Comparison of ENCODE assay signal across 17 cellular contexts in genomic region chr6:90496617-90497016, GRCh38.
"Had no signal": no experiment of that assay in that cellular context is flagged by ENCODE, and none has a peak within 500 bp of the region (broad histone marks: within the 10 kb centered on the region; RNA-seq: fewer than 3 reads in every experiment).

No MANE protein-coding gene starts in this region.

- H3K27me3 ChIP-seq: cardiac muscle cell, hepatocyte, left lung, spleen, transverse colon had no signal

- H3K4me3 Mint-ChIP-seq: activated CD8-positive, alpha-beta T cell treated with anti-CD3 and anti-CD28 coated beads, Interleukin-2, amount 10 ng/mL, durations not matched to agents 7 days and 5 days; activated naive CD4-positive, alpha-beta T cell treated with anti-CD3 and anti-CD28 coated beads, Interleukin-2, amount 10 ng/mL, durations not matched to agents 7 days and 5 days; memory B cell; stimulated activated naive B cell treated with anti-CD40 and anti-IgM and Interleukin-4, amounts not matched to agents 10 μg/mL and 1 μg/mL and 100 μg/mL, for 72 hours had no signal

- H3K36me3 ChIP-seq: cardiac muscle cell, left lung, prostate gland, spleen, transverse colon had no signal

- H3K27ac Mint-ChIP-seq: activated CD8-positive, alpha-beta T cell treated with anti-CD3 and anti-CD28 coated beads, Interleukin-2, amount 10 ng/mL, durations not matched to agents 7 days and 5 days; activated naive CD4-positive, alpha-beta T cell treated with anti-CD3 and anti-CD28 coated beads, Interleukin-2, amount 10 ng/mL, durations not matched to agents 7 days and 5 days; activated T-helper 2 cell treated with anti-CD3 and anti-CD28 coated beads, Interferon-gamma antibody, Interleukin-2, Interleukin-4, amounts not matched to agents 10 μg/mL and 5 μg/mL and 100 μg/mL, durations not matched to agents 14 hours and 24 hours and 36 hours; memory B cell; stimulated activated naive B cell treated with anti-CD40 and anti-IgM and Interleukin-4, amounts not matched to agents 10 μg/mL and 1 μg/mL and 100 μg/mL, for 72 hours had no signal

- H3K79me2 ChIP-seq: hepatocyte had no signal

- H3K4me2 ChIP-seq: hepatocyte had no signal

- H3K36me3 Mint-ChIP-seq: activated naive CD4-positive, alpha-beta T cell treated with anti-CD3 and anti-CD28 coated beads, Interleukin-2, amount 10 ng/mL, durations not matched to agents 7 days and 5 days; memory B cell; stimulated activated naive B cell treated with anti-CD40 and anti-IgM and Interleukin-4, amounts not matched to agents 10 μg/mL and 1 μg/mL and 100 μg/mL, for 72 hours had no signal

- H3K4me1 ChIP-seq: left lung, prostate gland, transverse colon had no signal

- H3K27ac ChIP-seq: cardiac muscle cell, hepatocyte, left lung, prostate gland, SK-N-MC, spleen, transverse colon had no signal

- H3K4me1 Mint-ChIP-seq: memory B cell; stimulated activated naive B cell treated with anti-CD40 and anti-IgM and Interleukin-4, amounts not matched to agents 10 μg/mL and 1 μg/mL and 100 μg/mL, for 72 hours had no signal

- H3K4me3 ChIP-seq: cardiac muscle cell, hepatocyte, left lung, prostate gland, SK-N-MC, spleen, transverse colon had no signal

- DNase-seq: activated CD4-positive, alpha-beta T cell treated with anti-CD3 and anti-CD28 coated beads for 48 hours; activated CD8-positive, alpha-beta T cell treated with anti-CD3 and anti-CD28 coated beads, Interleukin-2, amount 10 ng/mL, durations not matched to agents 7 days and 5 days; activated naive CD4-positive, alpha-beta T cell treated with anti-CD3 and anti-CD28 coated beads, Interleukin-2, amount 10 ng/mL, durations not matched to agents 7 days and 5 days; effector CD4-positive, alpha-beta T cell; spleen; stimulated activated CD4-positive, alpha-beta T cell treated with anti-CD3 and anti-CD28 coated beads, Interleukin-1b, Interleukin-23, amount 100 ng/mL, for 48 hours; stimulated activated naive B cell treated with anti-CD40 and anti-IgM and Interleukin-4, amounts not matched to agents 10 μg/mL and 1 μg/mL and 100 μg/mL, for 72 hours; T-helper 1 cell; transverse colon had no signal

- ATAC-seq: activated CD8-positive, alpha-beta T cell treated with anti-CD3 and anti-CD28 coated beads, Interleukin-2, amount 10 ng/mL, durations not matched to agents 7 days and 5 days; left lung; sciatic nerve; stimulated activated naive B cell treated with anti-CD40 and anti-IgM and Interleukin-4, amounts not matched to agents 10 μg/mL and 1 μg/mL and 100 μg/mL, for 72 hours had no signal

- H3K9me3 Mint-ChIP-seq: activated naive CD4-positive, alpha-beta T cell treated with anti-CD3 and anti-CD28 coated beads, Interleukin-2, amount 10 ng/mL, durations not matched to agents 7 days and 5 days; activated T-helper 2 cell treated with anti-CD3 and anti-CD28 coated beads, Interferon-gamma antibody, Interleukin-2, Interleukin-4, amounts not matched to agents 10 μg/mL and 5 μg/mL and 100 μg/mL, durations not matched to agents 14 hours and 24 hours and 36 hours; memory B cell; stimulated activated naive B cell treated with anti-CD40 and anti-IgM and Interleukin-4, amounts not matched to agents 10 μg/mL and 1 μg/mL and 100 μg/mL, for 72 hours had no signal
